12 cellular contexts compared by ENCODE assay signal in the genomic region with DNA sequence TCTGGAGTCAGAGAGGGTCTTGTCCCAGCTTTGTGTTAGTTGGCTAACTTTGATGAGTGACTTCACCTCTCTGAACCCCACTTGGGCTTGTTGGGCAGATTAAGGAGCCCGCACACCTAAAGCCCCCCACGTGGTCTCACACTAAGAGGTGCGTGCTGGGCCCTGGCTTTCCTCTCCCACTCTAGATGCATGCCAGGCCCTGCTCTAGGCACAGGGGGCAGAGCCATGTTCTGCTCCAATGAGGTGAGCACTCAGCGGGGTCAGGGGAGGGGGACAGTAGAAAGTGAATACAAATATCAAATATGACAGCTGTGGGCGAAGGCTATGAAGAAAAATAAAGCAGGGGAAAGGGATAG.
"Had no signal": no experiment of that assay in that cellular context is flagged by ENCODE, and none has a peak within 500 bp of the region (broad histone marks: within the 10 kb centered on the region; RNA-seq: fewer than 3 reads in every experiment).

No MANE protein-coding gene starts in this region.

- H3K27me3 ChIP-seq: dorsolateral prefrontal cortex, testis, uterus had no signal

- H3K36me3 ChIP-seq: prostate gland, uterus had no signal

- H3K9me3 ChIP-seq: mucosa of descending colon, prostate gland, testis, uterus had no signal

- H3K27ac ChIP-seq: prostate gland, testis, uterus had no signal

- H3K4me3 ChIP-seq: dorsolateral prefrontal cortex, mucosa of descending colon, prostate gland, testis, uterus had no signal

- DNase-seq: activated CD4-positive, alpha-beta T cell treated with anti-CD3 and anti-CD28 coated beads for 48 hours; dorsolateral prefrontal cortex; mucosa of descending colon; natural killer cell; nucleus accumbens; stimulated activated CD4-positive, alpha-beta T cell treated with anti-CD3 and anti-CD28 coated beads, Interleukin-15, amount 100 ng/mL, for 24 hours; stimulated activated CD4-positive, alpha-beta T cell treated with anti-CD3 and anti-CD28 coated beads, Interleukin-4, amount 100 ng/mL, for 4 hours; stimulated activated naive CD8-positive, alpha-beta T cell treated with anti-CD3 and anti-CD28 coated beads, Interleukin-15, amount 100 ng/mL, for 72 hours; testis; uterus had no signal

- ATAC-seq: stimulated activated naive CD8-positive, alpha-beta T cell treated with anti-CD3 and anti-CD28 coated beads, Interleukin-15, amount 100 ng/mL, for 72 hours; WTC11 had no signal

- H3K4me1 ChIP-seq: prostate gland, testis, uterus had no signal
